In the genomic region with DNA sequence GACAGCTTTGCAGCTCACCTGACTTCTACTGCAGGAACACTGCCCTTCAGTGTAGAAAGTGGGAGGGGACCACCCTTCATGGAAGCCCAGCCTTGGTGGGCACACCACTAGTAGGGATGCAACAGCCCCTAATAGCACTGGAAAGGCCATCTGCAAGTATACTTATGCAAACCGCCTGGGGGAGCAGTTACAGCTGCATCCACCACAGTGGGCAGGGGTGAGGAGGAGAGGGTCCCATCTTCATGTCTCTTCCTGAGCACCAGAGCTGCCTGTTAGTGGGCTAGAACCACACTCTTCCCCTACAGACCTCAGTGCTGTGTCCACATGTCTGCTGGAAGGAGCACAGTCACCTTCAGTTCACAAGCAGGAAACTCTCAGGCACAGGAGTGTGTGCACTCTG, we compare ENCODE assay signal across 15 cellular contexts.
DNase-seq lines count a peak whose midpoint lies in the region; FAIRE-seq and TF ChIP-seq lines count a peak whose summit lies in the region.
"Had no signal": no experiment of that assay in that cellular context is flagged by ENCODE, and none has a peak within 500 bp of the region (broad histone marks: within the 10 kb centered on the region; RNA-seq: fewer than 3 reads in every experiment).

No MANE protein-coding gene starts in this region.

- H3K9me3 ChIP-seq in BE2C (no peaks in the 10 kb centered on the region), H1 (ENCODE audit: insufficient read depth in 2 of 2, low read depth in 1 of 2, low read length in 1 of 2) (no peaks in the 10 kb centered on the region)

- no peak overlapping the region for H4K5ac ChIP-seq in H1 (ENCODE audit: insufficient read length, low read depth, low read length)
- H4K5ac ChIP-seq in mesendoderm (ENCODE audit: low read length) = no peak overlapping the region

- peak overlapping the region; percentile 72; the same call in 1 of the 2 replicates for H2BK12ac ChIP-seq in H1 (ENCODE audit: low read depth, low read length)

- H3K4me3 ChIP-seq in BE2C (ENCODE audit: low read depth, low read length) = no peak overlapping the region
- H3K4me3 ChIP-seq in Jurkat, Clone E6-1 (ENCODE audit: low read length) = no peak overlapping the region
- no peak overlapping the region for H3K4me3 ChIP-seq in H1 (ENCODE audit: extremely low read depth in 1 of 4, insufficient read depth in 2 of 4, low read depth in 3 of 4, low read length in 4 of 4)
- H3K4me3 ChIP-seq in mesendoderm (ENCODE audit: low read length) = no peak overlapping the region
- H3K4me3 ChIP-seq: K562 had no signal

- no peak overlapping the region for H3K56ac ChIP-seq in H1 (replicated peaks; ENCODE audit: insufficient read length, low read depth, low read length)
- H3K56ac ChIP-seq in mesendoderm (ENCODE audit: low read length) = no peak overlapping the region

- H2BK5ac ChIP-seq in H1 (ENCODE audit: low read depth, low read length) (peak overlapping the region; percentile 28; the same call in 1 of the 2 replicates), mesendoderm (ENCODE audit: low read length) (no peak overlapping the region)

- H3K36me3 ChIP-seq in BE2C (no peaks in the 10 kb centered on the region), H1 (ENCODE audit: control insufficient read depth in 2 of 4, insufficient read depth in 4 of 4, low read length in 3 of 4) (no peaks in the 10 kb centered on the region), mesendoderm (ENCODE audit: control insufficient read depth, insufficient read depth, low read length) (no peaks in the 10 kb centered on the region)

- H2BK120ac ChIP-seq in H1 (replicated peaks; ENCODE audit: low read depth, low read length) (peak overlapping the region; percentile 67), mesendoderm (ENCODE audit: low read depth, low read length) (no peak overlapping the region)

- H3K79me2 ChIP-seq in H1 (ENCODE audit: control insufficient read depth in 1 of 2, insufficient read depth in 2 of 2, low read length in 2 of 2) (no peaks in the 10 kb centered on the region), mesendoderm (ENCODE audit: control insufficient read depth, insufficient read depth, low read length) (no peaks in the 10 kb centered on the region)

- WGBS in H1 (ENCODE audit: extremely low coverage in 1 of 2, insufficient coverage in 1 of 2, insufficient read length in 1 of 2, insufficient replicate concordance in 2 of 2, low coverage in 1 of 2, low lambda C conversion rate in 2 of 2, missing lambda C conversion rate in 1 of 2), 2 experiments = 78% methylated on average over 1 of the region's 1 CpG; no CpG with 5 or more reads in 1 of the 2 experiments
- no CpG with 5 or more reads among the region's 1 CpG for WGBS in mesendoderm (ENCODE audit: extremely low coverage, insufficient coverage, low lambda C conversion rate)

- peak overlapping the region; percentile 65; the same call in 1 of the 2 replicates for H4K8ac ChIP-seq in H1 (ENCODE audit: extremely low read depth, insufficient read depth, low read length)
- H4K8ac ChIP-seq in mesendoderm (ENCODE audit: low read depth, low read length) = no peak overlapping the region

- TF ChIP-seq CTCF in BE2C (IDR thresholded peaks at IDR 0.05; ENCODE audit: low read depth, low read length) (0 out of 2 replicates have a peak, but pooled peaks have one; percentile 2), H1 (IDR thresholded peaks at IDR 0.05; ENCODE audit: control extremely low read depth in 1 of 3, insufficient read depth in 1 of 3, low read depth in 1 of 3, low read length in 3 of 3) (peak; percentile 30 to 50 (median 36))

- peak; percentile 31 to 54; a peak in 3 of 4 replicates for TF ChIP-seq RAD21 in H1 (IDR thresholded peaks at IDR 0.05 in 1 of 2, conservative IDR thresholded peaks at IDR 0.05 in 1 of 2; ENCODE audit: low read depth in 2 of 2, low read length in 2 of 2)

- no peak overlapping the region for H2AK5ac ChIP-seq in H1 (ENCODE audit: low read depth, low read length)
- H2AK5ac ChIP-seq in mesendoderm (ENCODE audit: low read length) = no peak overlapping the region

- POLR2A ChIA-PET in H1 (lab: Charles Lee; ENCODE audit: partially characterized antibody) = no interaction called here

- H2BK15ac ChIP-seq in H1 (ENCODE audit: low read length) = peak overlapping the region; percentile 83; the same call in 1 of the 2 replicates
- H2BK15ac ChIP-seq in mesendoderm (replicated peaks; ENCODE audit: low read depth) = no peak overlapping the region

- H4K20me1 ChIP-seq in H1 (replicated peaks in 1 of 2; ENCODE audit: control insufficient read depth in 1 of 2, insufficient read depth in 2 of 2, low read length in 2 of 2) = no peaks in the 10 kb centered on the region

- H4K91ac ChIP-seq in H1 (replicated peaks; ENCODE audit: insufficient read length, low read length) = peak overlapping the region; percentile 68

- H3K27ac ChIP-seq in H1 (ENCODE audit: low read depth, low read length) = no peak overlapping the region
- H3K27ac ChIP-seq in mesendoderm (ENCODE audit: low read depth, low read length) = no peak overlapping the region
- H3K27ac ChIP-seq: C4-2B had no signal

- TF ChIP-seq POLR2A in H1 (IDR thresholded peaks at IDR 0.05; ENCODE audit: control extremely low read depth in 1 of 2, low read depth in 2 of 2, low read length in 2 of 2) (no peak), GM12892 (IDR thresholded peaks at IDR 0.05; ENCODE audit: low read depth, low read length) (no peak)

- H2AFZ ChIP-seq in H1 (ENCODE audit: low read length) = peak overlapping the region; percentile 96

- H3K9ac ChIP-seq in H1 (replicated peaks in 1 of 4; ENCODE audit: extremely low read depth in 1 of 4, low read depth in 3 of 4, low read length in 3 of 4) (no peak overlapping the region), mesendoderm (ENCODE audit: low read length) (no peak overlapping the region)

- H3K79me1 ChIP-seq in H1 (ENCODE audit: low read depth, low read length) = no peaks in the 10 kb centered on the region
- no peaks in the 10 kb centered on the region for H3K79me1 ChIP-seq in mesendoderm (ENCODE audit: low read length)

- peak overlapping the region; percentile 3; the same call in 1 of the 2 replicates for H2BK20ac ChIP-seq in H1 (ENCODE audit: low read length)

- H3K27me3 ChIP-seq in BE2C = no peaks in the 10 kb centered on the region
- no peaks in the 10 kb centered on the region for H3K27me3 ChIP-seq in H1 (replicated peaks in 1 of 4; ENCODE audit: control insufficient read depth in 3 of 4, extremely low read depth in 1 of 4, insufficient read depth in 3 of 4, low read length in 3 of 4)
- no peaks in the 10 kb centered on the region for H3K27me3 ChIP-seq in mesendoderm (ENCODE audit: insufficient read depth, low read length, poor library complexity)

- no peak overlapping the region for H3K4me2 ChIP-seq in H1 (ENCODE audit: insufficient read depth in 1 of 2, low read depth in 2 of 2, low read length in 2 of 2)
- no peak overlapping the region for H3K4me2 ChIP-seq in mesendoderm (ENCODE audit: low read length)

- H3K4ac ChIP-seq in H1 (replicated peaks; ENCODE audit: insufficient read length, low read depth, low read length) (peak overlapping the region; percentile 8), mesendoderm (ENCODE audit: low read depth, low read length) (no peak overlapping the region)

- FAIRE-seq in H1 (lab: Jason Lieb, UNC) = no peak
- no peak for FAIRE-seq in GM12892 (lab: Jason Lieb, UNC)
- FAIRE-seq: K562 had no signal

- H3K4me1 ChIP-seq in BE2C (no peaks in the 10 kb centered on the region), H1 (replicated peaks in 1 of 4; ENCODE audit: control insufficient read depth in 3 of 4, insufficient read depth in 4 of 4, low read length in 3 of 4) (no peaks in the 10 kb centered on the region; a peak in 2 of 7 replicates), mesendoderm (ENCODE audit: control insufficient read depth, low read depth, low read length) (no peaks in the 10 kb centered on the region)

- H3K23ac ChIP-seq in H1 (ENCODE audit: insufficient read length) = no peak overlapping the region
- H3K23ac ChIP-seq in mesendoderm (ENCODE audit: low read length) = no peak overlapping the region

- no peak for TF ChIP-seq EP300 in H1 (IDR thresholded peaks at IDR 0.05; ENCODE audit: borderline replicate concordance in 1 of 2, low read depth in 2 of 2, low read length in 2 of 2)

- no peak overlapping the region for H3K18ac ChIP-seq in H1 (ENCODE audit: extremely low read depth, low read length)
- no peak overlapping the region for H3K18ac ChIP-seq in mesendoderm (ENCODE audit: low read length)

- DNase-seq in BE2C (peak; percentile 9), H1 (ENCODE audit: low read depth in 1 of 2, low spot score in 2 of 2) (no peak), mesendoderm (peak; percentile 41), NOMO-1 treated with DMSO at 0.1 percent for 48 hours (lab: John Stamatoyannopoulos, UW; ENCODE audit: unreplicated experiment) (no peak), GM12892 (ENCODE audit: insufficient read length) (no peak), hypothalamus (lab: John Stamatoyannopoulos, UW) (no peak)
- peak; percentile 23 for DNase-seq in Jurkat, Clone E6-1 (ENCODE audit: low read depth, low spot score)
- DNase-seq in central memory CD4-positive, alpha-beta T cell = no peak
- DNase-seq: CD4-positive, alpha-beta T cell; DMS153; DMS79; GDM1; HCEC 1CT had no signal

- no peaks in the 10 kb centered on the region for H3K23me2 ChIP-seq in H1 (ENCODE audit: low read depth, low read length)

- H3K14ac ChIP-seq in H1 (ENCODE audit: insufficient read length) = no peak overlapping the region

- CTCF ChIA-PET in H1 (lab: Charles Lee; ENCODE audit: partially characterized antibody) = interaction anchor here (0.8 to 5.5 kb wide), 12 partner anchors 10 to 165 kb away, joined by 3 to 41 read pairs (median 4); a partner anchor contains a TSS

TF ChIP-seq in H1, 55 proteins besides CTCF, POLR2A, EP300 and RAD21 (continues in another document):
- no peak for TF ChIP-seq SP1 (IDR thresholded peaks at IDR 0.05; ENCODE audit: low read depth, low read length)
- TF ChIP-seq SP4 (IDR thresholded peaks at IDR 0.05; ENCODE audit: low read length) = no peak
- no peak for TF ChIP-seq NANOG (IDR thresholded peaks at IDR 0.05; ENCODE audit: insufficient read depth, low read depth, low read length, poor library complexity, severe bottlenecking)
- no peak for TF ChIP-seq SIX5 (IDR thresholded peaks at IDR 0.05; ENCODE audit: low read depth, low read length)
- TF ChIP-seq SUZ12 (IDR thresholded peaks at IDR 0.05; ENCODE audit: low read length) = no peak
- no peak for TF ChIP-seq TAF7 (optimal IDR thresholded peaks at IDR 0.05; ENCODE audit: borderline replicate concordance, low read depth, low read length)
- no peak for TF ChIP-seq TCF12 (IDR thresholded peaks at IDR 0.05; ENCODE audit: low read depth, low read length)
- TF ChIP-seq, protein P1, sequence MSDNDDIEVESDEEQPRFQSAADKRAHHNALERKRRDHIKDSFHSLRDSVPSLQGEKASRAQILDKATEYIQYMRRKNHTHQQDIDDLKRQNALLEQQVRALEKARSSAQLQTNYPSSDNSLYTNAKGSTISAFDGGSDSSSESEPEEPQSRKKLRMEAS (IDR thresholded peaks at IDR 0.05) = no peak

Comparison
In these comparisons a context has a peak if more than half of its experiments do, and no peak if none do; other contexts are left out.
1. DNase-seq: peak in BE2C (single experiment), Jurkat, Clone E6-1 (single experiment) and mesendoderm (single experiment); none in H1 (0 of 2), NOMO-1 treated with DMSO at 0.1 percent for 48 hours (single experiment), central memory CD4-positive, alpha-beta T cell (single experiment), GM12892 (single experiment) and hypothalamus (0 of 51).